In the genomic region with DNA sequence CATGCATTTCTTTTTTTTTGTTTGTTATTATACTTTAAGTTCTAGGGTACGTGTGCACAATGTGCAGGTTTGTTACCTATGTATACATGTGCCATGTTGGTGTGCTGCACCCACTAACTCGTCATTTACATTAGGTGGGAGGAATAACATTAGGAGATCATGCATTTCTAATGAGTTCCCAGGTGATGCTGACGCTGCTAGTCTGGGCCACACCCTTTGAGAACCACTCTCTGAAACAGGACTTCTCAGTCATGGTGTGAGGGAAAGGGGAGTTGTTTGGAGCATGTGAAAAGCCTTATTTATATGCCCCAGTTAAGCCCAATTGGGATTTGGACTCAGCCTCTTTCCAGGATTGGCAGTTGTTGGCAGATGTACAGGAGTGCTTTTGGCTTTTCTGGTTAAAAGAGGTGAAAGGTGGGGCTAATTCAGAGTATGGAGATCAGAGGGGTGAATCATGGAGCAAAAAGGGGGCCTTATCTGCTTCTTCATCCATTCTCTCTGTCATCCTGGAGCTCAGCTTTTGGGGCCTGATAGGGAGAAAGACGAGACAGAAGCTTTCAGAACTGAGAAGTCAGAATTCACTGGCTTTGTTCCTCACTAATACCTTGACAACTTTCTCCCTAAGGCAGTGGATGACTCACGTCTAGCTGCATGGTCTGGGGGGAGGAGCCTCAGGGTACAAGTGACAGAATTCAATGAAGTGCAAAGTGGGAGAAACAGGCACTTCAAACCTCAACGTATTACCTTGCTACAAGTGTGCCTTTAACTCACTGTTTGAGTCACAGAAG, we compare ENCODE assay signal across 9 cellular contexts.
DNase-seq lines count a peak whose midpoint lies in the region; ATAC-seq and TF ChIP-seq lines count a peak whose summit lies in the region.
"Had no signal": no experiment of that assay in that cellular context is flagged by ENCODE, and none has a peak within 500 bp of the region (broad histone marks: within the 10 kb centered on the region; RNA-seq: fewer than 3 reads in every experiment).

No MANE protein-coding gene starts in this region.

- no peak for TF ChIP-seq POLR2A in lower leg skin (IDR thresholded peaks at IDR 0.05)

- DNase-seq in activated naive CD4-positive, alpha-beta T cell treated with Interleukin-2 at 50 U/mL for 16 hours: peak; percentile 10
- DNase-seq in activated naive CD4-positive, alpha-beta T cell (lab: John Stamatoyannopoulos, UW): no peak
- no peak for DNase-seq in activated naive CD8-positive, alpha-beta T cell treated with anti-CD3 and anti-CD28 coated beads for 36 hours
- DNase-seq in stimulated activated effector memory CD8-positive, alpha-beta T cell treated with anti-CD3 and anti-CD28 coated beads, Interleukin-12 subunit alpha, Interleukin-12 subunit beta, amount 100 ng/mL, for 72 hours (ENCODE audit: low spot score in 2 of 2): peak in 1 of 2 donors; percentile 59
- DNase-seq in lower leg skin (ENCODE audit: low spot score in 2 of 2): no peak
- DNase-seq in stimulated activated naive CD4-positive, alpha-beta T cell treated with Interleukin-2 at 50 U/mL for 16 hours (lab: John Stamatoyannopoulos, UW): no peak

- H3K27me3 Mint-ChIP-seq in activated naive CD8-positive, alpha-beta T cell treated with anti-CD3 and anti-CD28 coated beads for 36 hours: no peaks in the 10 kb centered on the region

- WGBS in lower leg skin, 2 donors: 32 to 38% methylated on average over 6 of the region's 6 CpGs

- peak; percentile 76 for ATAC-seq in HG03442 (IDR thresholded peaks at IDR 0.05; ENCODE audit: unreplicated experiment)
- peak; percentile 94 for ATAC-seq in stimulated activated effector memory CD8-positive, alpha-beta T cell treated with anti-CD3 and anti-CD28 coated beads, Interleukin-12 subunit alpha, Interleukin-12 subunit beta, amount 100 ng/mL, for 72 hours
- no peak for ATAC-seq in GM21528 (IDR thresholded peaks at IDR 0.05; ENCODE audit: low FRiP score, unreplicated experiment)

- H3K4me1 Mint-ChIP-seq in activated naive CD8-positive, alpha-beta T cell treated with anti-CD3 and anti-CD28 coated beads for 36 hours: peaks cover 25% of the 10 kb centered on the region
- peaks cover 69% of the 10 kb centered on the region for H3K4me1 Mint-ChIP-seq in stimulated activated effector memory CD8-positive, alpha-beta T cell treated with anti-CD3 and anti-CD28 coated beads, Interleukin-12 subunit alpha, Interleukin-12 subunit beta, amount 100 ng/mL, for 72 hours

- no peak overlapping the region for H3K4me3 Mint-ChIP-seq in activated naive CD8-positive, alpha-beta T cell treated with anti-CD3 and anti-CD28 coated beads for 36 hours
- no peak overlapping the region for H3K4me3 Mint-ChIP-seq in stimulated activated effector memory CD8-positive, alpha-beta T cell treated with anti-CD3 and anti-CD28 coated beads, Interleukin-12 subunit alpha, Interleukin-12 subunit beta, amount 100 ng/mL, for 72 hours

- H3K4me3 ChIP-seq in lower leg skin (ENCODE audit: low read depth, poor library complexity, severe bottlenecking): no peak overlapping the region
- H3K4me3 ChIP-seq: SK-N-MC had no signal

- peaks cover 7% of the 10 kb centered on the region for H3K36me3 Mint-ChIP-seq in activated naive CD8-positive, alpha-beta T cell treated with anti-CD3 and anti-CD28 coated beads for 36 hours
- peaks cover 9% of the 10 kb centered on the region for H3K36me3 Mint-ChIP-seq in stimulated activated effector memory CD8-positive, alpha-beta T cell treated with anti-CD3 and anti-CD28 coated beads, Interleukin-12 subunit alpha, Interleukin-12 subunit beta, amount 100 ng/mL, for 72 hours

- H3K27ac Mint-ChIP-seq in activated naive CD8-positive, alpha-beta T cell treated with anti-CD3 and anti-CD28 coated beads for 36 hours: peak overlapping the region; percentile 37
- no peak overlapping the region for H3K27ac Mint-ChIP-seq in stimulated activated effector memory CD8-positive, alpha-beta T cell treated with anti-CD3 and anti-CD28 coated beads, Interleukin-12 subunit alpha, Interleukin-12 subunit beta, amount 100 ng/mL, for 72 hours

- no peak for TF ChIP-seq CTCF in lower leg skin (IDR thresholded peaks at IDR 0.05)

- intact Hi-C loops in lower leg skin (cut with DNase I; ENCODE audit: low total_unique reads): no loop called here

- H3K9me3 Mint-ChIP-seq in activated naive CD8-positive, alpha-beta T cell treated with anti-CD3 and anti-CD28 coated beads for 36 hours: no peaks in the 10 kb centered on the region
- H3K9me3 Mint-ChIP-seq in stimulated activated effector memory CD8-positive, alpha-beta T cell treated with anti-CD3 and anti-CD28 coated beads, Interleukin-12 subunit alpha, Interleukin-12 subunit beta, amount 100 ng/mL, for 72 hours: no peaks in the 10 kb centered on the region
